Comparison of ENCODE assay signal across 1 cellular context in genomic region chr19:47316513-47316912, GRCh38.
TF ChIP-seq lines count a peak whose summit lies in the region.

No MANE protein-coding gene starts in this region.

TF ChIP-seq in K562, 482 proteins besides CTCF, POLR2A, EP300 and RAD21 (continued from another document):
- no peak for TF ChIP-seq CHAMP1 (IDR thresholded peaks at IDR 0.05)
- peak; percentile 44; the same call in 1 of the 2 replicates for TF ChIP-seq MGA (IDR thresholded peaks at IDR 0.05)
- TF ChIP-seq ASH1L (IDR thresholded peaks at IDR 0.05; ENCODE audit: borderline replicate concordance, low read depth, partially characterized antibody), result no peak
- TF ChIP-seq RBM25 (IDR thresholded peaks at IDR 0.05; ENCODE audit: low read depth, low read length, severe bottlenecking), result peak; percentile 73
- TF ChIP-seq MXD1 (CRISPR knock-in tag; IDR thresholded peaks at IDR 0.05; ENCODE audit: borderline replicate concordance, poor library complexity, severe bottlenecking), result no peak
- 0 out of 4 replicates have a peak, but pooled peaks of 1 of the 2 experiments have one; percentile 9 for TF ChIP-seq RCOR1 (IDR thresholded peaks at IDR 0.05; ENCODE audit: borderline replicate concordance in 1 of 2, low read depth in 2 of 2, low read length in 2 of 2)
- no peak for TF ChIP-seq RAD51 (IDR thresholded peaks at IDR 0.05; ENCODE audit: borderline replicate concordance, low read depth)
- TF ChIP-seq PPARD (CRISPR knock-in tag; IDR thresholded peaks at IDR 0.05), result no peak
- TF ChIP-seq HDGF (IDR thresholded peaks at IDR 0.05), result no peak
- TF ChIP-seq MAX (CRISPR knock-in tag; IDR thresholded peaks at IDR 0.05), result peak; percentile 41; the same call in 1 of the 2 replicates
- peak; percentile 27; the same call in 1 of the 2 replicates for TF ChIP-seq MYC (IDR thresholded peaks at IDR 0.05; ENCODE audit: low read depth, low read length)
- no peak for TF ChIP-seq MYC (CRISPR knock-in tag; IDR thresholded peaks at IDR 0.05; ENCODE audit: borderline replicate concordance, low read depth)
- no peak for TF ChIP-seq ZNF239 (CRISPR knock-in tag; IDR thresholded peaks at IDR 0.05)
- peak; percentile 66 for TF ChIP-seq ZNF316 (IDR thresholded peaks at IDR 0.05)
- TF ChIP-seq CREBBP (IDR thresholded peaks at IDR 0.05; ENCODE audit: low read depth, low read length), result no peak
- no peak for TF ChIP-seq KAT8 (IDR thresholded peaks at IDR 0.05; ENCODE audit: low read depth)
- TF ChIP-seq CBX2 (IDR thresholded peaks at IDR 0.05; ENCODE audit: insufficient read depth, low read length, poor library complexity, severe bottlenecking), result no peak
